Comparison of ENCODE assay signal across 20 cellular contexts in genomic region chr19:18196511-18196845, GRCh38. TPM values are rescaled to one million over a fixed set of nuclear protein-coding genes. Genes with fewer than 3 reads are reported as not detected.
DNase-seq lines count a peak whose midpoint lies in the region; ATAC-seq and TF ChIP-seq lines count a peak whose summit lies in the region.
"Had no signal": no experiment of that assay in that cellular context is flagged by ENCODE, and none has a peak within 500 bp of the region (broad histone marks: within the 10 kb centered on the region; RNA-seq: fewer than 3 reads in every experiment).

No MANE protein-coding gene starts in this region.

- H3K4me3 ChIP-seq in osteoblast (ENCODE audit: insufficient read depth, low read length) = no peak overlapping the region
- no peak overlapping the region for H3K4me3 ChIP-seq in Caco-2 (ENCODE audit: low read depth, low read length)
- H3K4me3 ChIP-seq: A549, SJCRH30 had no signal

- CTCF ChIA-PET in Caco-2 (lab: Charles Lee) = no interaction called here

- peaks cover 19% of the 10 kb centered on the region for H3K4me1 ChIP-seq in osteoblast (ENCODE audit: insufficient read depth, low read length)
- peaks cover 4% of the 10 kb centered on the region; the same call in 1 of the 2 replicates for H3K4me1 ChIP-seq in Caco-2
- H3K4me1 ChIP-seq: SJCRH30 had no signal

- no peaks in the 10 kb centered on the region for H3K9me3 Mint-ChIP-seq in activated naive CD8-positive, alpha-beta T cell treated with anti-CD3 and anti-CD28 coated beads, Interleukin-2, amount 10 ng/mL, durations not matched to agents 7 days and 5 days
- H3K9me3 Mint-ChIP-seq in activated naive CD8-positive, alpha-beta T cell treated with anti-CD3 and anti-CD28 coated beads for 36 hours = no peaks in the 10 kb centered on the region
- no peaks in the 10 kb centered on the region for H3K9me3 Mint-ChIP-seq in activated T-helper 2 cell treated with anti-CD3 and anti-CD28 coated beads, Interferon-gamma antibody, Interleukin-2, Interleukin-4, amounts not matched to agents 10 μg/mL and 5 μg/mL and 100 μg/mL, durations not matched to agents 14 hours and 24 hours and 36 hours
- H3K9me3 Mint-ChIP-seq in natural killer cell (no peaks in the 10 kb centered on the region), Caco-2 (ENCODE audit: unreplicated experiment) (no peaks in the 10 kb centered on the region)
- H3K9me3 Mint-ChIP-seq: CD14-positive monocyte, H9 had no signal

- BruUV-seq in Caco-2 (replicated peaks; lab: Mats Ljungman, UMichigan) = no TSS peak

- no peak for DNase-seq in activated naive CD8-positive, alpha-beta T cell treated with anti-CD3 and anti-CD28 coated beads, Interleukin-2, amount 10 ng/mL, durations not matched to agents 7 days and 5 days
- DNase-seq in activated naive CD8-positive, alpha-beta T cell treated with anti-CD3 and anti-CD28 coated beads for 36 hours = no peak
- no peak for DNase-seq in activated T-helper 2 cell treated with anti-CD3 and anti-CD28 coated beads, Interferon-gamma antibody, Interleukin-2, Interleukin-4, amounts not matched to agents 10 μg/mL and 5 μg/mL and 100 μg/mL, durations not matched to agents 14 hours and 24 hours and 36 hours (ENCODE audit: low spot score)
- no peak for DNase-seq in natural killer cell
- no peak for DNase-seq in D341Med (ENCODE audit: low spot score)
- DNase-seq in osteoblast (ENCODE audit: insufficient read length, low spot score, missing footprints) = no peak
- no peak for DNase-seq in Caco-2
- DNase-seq in NAMALWA (ENCODE audit: low spot score) = no peak
- DNase-seq: Calu3, DMS79, H9, MV-4-11, NCI-H1417 treated with DMSO at 0.1 percent for 48 hours, NCI-H2029, NCI-H2171, NCI-H748 treated with DMSO at 0.1 percent for 48 hours, PC-3, SJCRH30 had no signal

- TF ChIP-seq CTCF in natural killer cell (IDR thresholded peaks at IDR 0.05) = no peak
- no peak for TF ChIP-seq CTCF in osteoblast (IDR thresholded peaks at IDR 0.05; ENCODE audit: extremely low read depth, low read depth, low read length)
- TF ChIP-seq CTCF in Caco-2 (IDR thresholded peaks at IDR 0.05; ENCODE audit: insufficient read depth in 1 of 2, low read depth in 1 of 2, low read length in 1 of 2, severe bottlenecking in 1 of 2, unreplicated experiment in 1 of 2) = no peak

- no peaks in the 10 kb centered on the region for H3K27me3 Mint-ChIP-seq in activated naive CD8-positive, alpha-beta T cell treated with anti-CD3 and anti-CD28 coated beads, Interleukin-2, amount 10 ng/mL, durations not matched to agents 7 days and 5 days
- H3K27me3 Mint-ChIP-seq in activated naive CD8-positive, alpha-beta T cell treated with anti-CD3 and anti-CD28 coated beads for 36 hours = peaks cover 4% of the 10 kb centered on the region
- H3K27me3 Mint-ChIP-seq in activated T-helper 2 cell treated with anti-CD3 and anti-CD28 coated beads, Interferon-gamma antibody, Interleukin-2, Interleukin-4, amounts not matched to agents 10 μg/mL and 5 μg/mL and 100 μg/mL, durations not matched to agents 14 hours and 24 hours and 36 hours (ENCODE audit: low read depth) = no peaks in the 10 kb centered on the region
- no peaks in the 10 kb centered on the region for H3K27me3 Mint-ChIP-seq in natural killer cell (ENCODE audit: low read depth in 2 of 2)
- H3K27me3 Mint-ChIP-seq in Caco-2 (ENCODE audit: insufficient read depth, unreplicated experiment) = no peaks in the 10 kb centered on the region

- no peak overlapping the region for H3K27ac Mint-ChIP-seq in activated naive CD8-positive, alpha-beta T cell treated with anti-CD3 and anti-CD28 coated beads, Interleukin-2, amount 10 ng/mL, durations not matched to agents 7 days and 5 days
- H3K27ac Mint-ChIP-seq in activated naive CD8-positive, alpha-beta T cell treated with anti-CD3 and anti-CD28 coated beads for 36 hours = no peak overlapping the region
- H3K27ac Mint-ChIP-seq in activated T-helper 2 cell treated with anti-CD3 and anti-CD28 coated beads, Interferon-gamma antibody, Interleukin-2, Interleukin-4, amounts not matched to agents 10 μg/mL and 5 μg/mL and 100 μg/mL, durations not matched to agents 14 hours and 24 hours and 36 hours = no peak overlapping the region
- no peak overlapping the region for H3K27ac Mint-ChIP-seq in natural killer cell
- no peak overlapping the region for H3K27ac Mint-ChIP-seq in Caco-2 (ENCODE audit: unreplicated experiment)
- H3K27ac Mint-ChIP-seq: H9 had no signal

- H4K20me1 ChIP-seq in osteoblast (ENCODE audit: insufficient read depth, low read length) = no peaks in the 10 kb centered on the region

- H2AFZ ChIP-seq in osteoblast (ENCODE audit: low read length) = no peak overlapping the region

- H3K79me2 ChIP-seq in osteoblast (ENCODE audit: insufficient read depth, low read length) = peaks cover 3% of the 10 kb centered on the region

- intact Hi-C loops in activated T-helper 2 cell treated with anti-CD3 and anti-CD28 coated beads, Interferon-gamma antibody, Interleukin-2, Interleukin-4, amounts not matched to agents 10 μg/mL and 5 μg/mL and 100 μg/mL, durations not matched to agents 14 hours and 24 hours and 36 hours (cut with micrococcal nuclease) = no loop called here
- intact Hi-C loops in natural killer cell (cut with micrococcal nuclease) (no loop called here), Caco-2 (cut with micrococcal nuclease; ENCODE audit: unreplicated experiment) (no loop called here)

- peaks cover 16% of the 10 kb centered on the region for H3K4me1 Mint-ChIP-seq in activated naive CD8-positive, alpha-beta T cell treated with anti-CD3 and anti-CD28 coated beads, Interleukin-2, amount 10 ng/mL, durations not matched to agents 7 days and 5 days
- peaks cover 17% of the 10 kb centered on the region for H3K4me1 Mint-ChIP-seq in activated naive CD8-positive, alpha-beta T cell treated with anti-CD3 and anti-CD28 coated beads for 36 hours
- H3K4me1 Mint-ChIP-seq in activated T-helper 2 cell treated with anti-CD3 and anti-CD28 coated beads, Interferon-gamma antibody, Interleukin-2, Interleukin-4, amounts not matched to agents 10 μg/mL and 5 μg/mL and 100 μg/mL, durations not matched to agents 14 hours and 24 hours and 36 hours (ENCODE audit: low read depth) = peaks cover 18% of the 10 kb centered on the region
- H3K4me1 Mint-ChIP-seq in natural killer cell (peaks cover 26 to 32% of the 10 kb centered on the region in 2 donors), Caco-2 (ENCODE audit: low read depth, unreplicated experiment) (no peaks in the 10 kb centered on the region)

- ATAC-seq in activated naive CD8-positive, alpha-beta T cell treated with anti-CD3 and anti-CD28 coated beads, Interleukin-2, amount 10 ng/mL, durations not matched to agents 7 days and 5 days (ENCODE audit: low read depth) = no peak
- no peak for ATAC-seq in natural killer cell
- ATAC-seq: A549, PC-3 had no signal

- H3K36me3 ChIP-seq in osteoblast (ENCODE audit: insufficient read depth, low read length) = peaks cover 18% of the 10 kb centered on the region
- H3K36me3 ChIP-seq in Caco-2 (ENCODE audit: control insufficient read depth, insufficient read depth, low read length) = no peaks in the 10 kb centered on the region; the same call in 1 of the 2 replicates
- H3K36me3 ChIP-seq: SJCRH30 had no signal

- H3K27me3 ChIP-seq in osteoblast (ENCODE audit: insufficient read depth, low read length) = no peaks in the 10 kb centered on the region
- H3K27me3 ChIP-seq in Caco-2 (replicated peaks; ENCODE audit: control insufficient read depth, insufficient read depth, low read length) = no peaks in the 10 kb centered on the region
- H3K27me3 ChIP-seq: SJCRH30 had no signal

- no peak overlapping the region for H3K4me2 ChIP-seq in osteoblast (ENCODE audit: insufficient read depth, low read length)
- H3K4me2 ChIP-seq: A549 had no signal

- POLR2A ChIA-PET in activated naive CD8-positive, alpha-beta T cell treated with anti-CD3 and anti-CD28 coated beads, Interleukin-2, amount 10 ng/mL, durations not matched to agents 7 days and 5 days (lab: Charles Lee) = no interaction called here
- POLR2A ChIA-PET in Caco-2 (lab: Charles Lee) = no interaction called here

- no peaks in the 10 kb centered on the region for H3K9me3 ChIP-seq in osteoblast (ENCODE audit: low read depth, low read length)
- H3K9me3 ChIP-seq in Caco-2 = no peaks in the 10 kb centered on the region
- H3K9me3 ChIP-seq: A549, SJCRH30 had no signal

- H3K36me3 Mint-ChIP-seq in activated naive CD8-positive, alpha-beta T cell treated with anti-CD3 and anti-CD28 coated beads, Interleukin-2, amount 10 ng/mL, durations not matched to agents 7 days and 5 days = peaks cover 7% of the 10 kb centered on the region
- H3K36me3 Mint-ChIP-seq in activated naive CD8-positive, alpha-beta T cell treated with anti-CD3 and anti-CD28 coated beads for 36 hours = peaks cover 10% of the 10 kb centered on the region
- H3K36me3 Mint-ChIP-seq in activated T-helper 2 cell treated with anti-CD3 and anti-CD28 coated beads, Interferon-gamma antibody, Interleukin-2, Interleukin-4, amounts not matched to agents 10 μg/mL and 5 μg/mL and 100 μg/mL, durations not matched to agents 14 hours and 24 hours and 36 hours (ENCODE audit: low read depth) = peaks cover 9% of the 10 kb centered on the region
- H3K36me3 Mint-ChIP-seq in natural killer cell (no peaks in the 10 kb centered on the region), Caco-2 (ENCODE audit: insufficient read depth, unreplicated experiment) (peaks cover 19% of the 10 kb centered on the region)

- H3K27ac ChIP-seq in osteoblast (ENCODE audit: low read depth, low read length) = no peak overlapping the region
- H3K27ac ChIP-seq: A549, SJCRH30 had no signal

- peak overlapping the region; percentile 10 for H3K4me3 Mint-ChIP-seq in activated naive CD8-positive, alpha-beta T cell treated with anti-CD3 and anti-CD28 coated beads, Interleukin-2, amount 10 ng/mL, durations not matched to agents 7 days and 5 days
- no peak overlapping the region for H3K4me3 Mint-ChIP-seq in activated naive CD8-positive, alpha-beta T cell treated with anti-CD3 and anti-CD28 coated beads for 36 hours
- H3K4me3 Mint-ChIP-seq in activated T-helper 2 cell treated with anti-CD3 and anti-CD28 coated beads, Interferon-gamma antibody, Interleukin-2, Interleukin-4, amounts not matched to agents 10 μg/mL and 5 μg/mL and 100 μg/mL, durations not matched to agents 14 hours and 24 hours and 36 hours (ENCODE audit: low read depth) = peak overlapping the region; percentile 21
- H3K4me3 Mint-ChIP-seq in natural killer cell (peak overlapping the region; percentile 50), Caco-2 (ENCODE audit: unreplicated experiment) (no peak overlapping the region)
- H3K4me3 Mint-ChIP-seq: CD14-positive monocyte, H9 had no signal

RNA-seq across cellular contexts. Expression of gene MPV17L2, which starts 3.5 kb away (rescaled TPM):
- total RNA-seq in activated naive CD8-positive, alpha-beta T cell treated with anti-CD3 and anti-CD28 coated beads, Interleukin-2, amount 10 ng/mL, durations not matched to agents 7 days and 5 days = 1 to 10 TPM; 5.8 to 6.5 TPM
- 10 to 100 TPM; 15.2 to 16.7 TPM for total RNA-seq in activated naive CD8-positive, alpha-beta T cell treated with anti-CD3 and anti-CD28 coated beads for 36 hours
- 14.5 and 14.8 TPM in 2 replicates for total RNA-seq in activated T-helper 2 cell treated with anti-CD3 and anti-CD28 coated beads, Interferon-gamma antibody, Interleukin-2, Interleukin-4, amounts not matched to agents 10 μg/mL and 5 μg/mL and 100 μg/mL, durations not matched to agents 14 hours and 24 hours and 36 hours
- 1 to 10 TPM; 4.1 to 5.6 (median 4.5) TPM for total RNA-seq in natural killer cell
- total RNA-seq in osteoblast = 8.3 and 9.4 TPM in 2 replicates
- total RNA-seq in Caco-2 (2022) = 14.1 and 16.6 TPM in 2 replicates

RNA-seq across cellular contexts. Expression of gene RAB3A, which starts 7.4 kb away (rescaled TPM):
- total RNA-seq in activated naive CD8-positive, alpha-beta T cell treated with anti-CD3 and anti-CD28 coated beads, Interleukin-2, amount 10 ng/mL, durations not matched to agents 7 days and 5 days = 1 to 10 TPM; 3.0 to 6.1 TPM
- total RNA-seq in activated naive CD8-positive, alpha-beta T cell treated with anti-CD3 and anti-CD28 coated beads for 36 hours = 1 to 10 TPM; 3.2 to 3.9 TPM
- total RNA-seq in activated T-helper 2 cell treated with anti-CD3 and anti-CD28 coated beads, Interferon-gamma antibody, Interleukin-2, Interleukin-4, amounts not matched to agents 10 μg/mL and 5 μg/mL and 100 μg/mL, durations not matched to agents 14 hours and 24 hours and 36 hours = 6.3 and 7.4 TPM in 2 replicates
- 1 to 10 TPM; 5.2 to 7.8 (median 7.6) TPM for total RNA-seq in natural killer cell
- 0.72 and 1.8 TPM in 2 replicates for total RNA-seq in osteoblast
- 2.3 and 3.9 TPM in 2 replicates for total RNA-seq in Caco-2 (2022)

RNA-seq across cellular contexts. Expression of gene IFI30, which starts 22.9 kb away (rescaled TPM):
- total RNA-seq in activated naive CD8-positive, alpha-beta T cell treated with anti-CD3 and anti-CD28 coated beads, Interleukin-2, amount 10 ng/mL, durations not matched to agents 7 days and 5 days = 10 to 100 TPM; 78.8 to 80.8 TPM
- total RNA-seq in activated naive CD8-positive, alpha-beta T cell treated with anti-CD3 and anti-CD28 coated beads for 36 hours = 10 to 100 TPM; 24.7 to 28.1 TPM
- total RNA-seq in activated T-helper 2 cell treated with anti-CD3 and anti-CD28 coated beads, Interferon-gamma antibody, Interleukin-2, Interleukin-4, amounts not matched to agents 10 μg/mL and 5 μg/mL and 100 μg/mL, durations not matched to agents 14 hours and 24 hours and 36 hours = 37.0 and 41.2 TPM in 2 replicates
- total RNA-seq in natural killer cell (100 to 1,000 TPM in 1 of 3 donors, 10 to 100 TPM in 2; 38.2 to 109 (median 89.5) TPM), osteoblast (110 and 126 TPM in 2 replicates), Caco-2 (2022) (38.3 and 39.6 TPM in 2 replicates)

RNA-seq across cellular contexts. Expression of gene PDE4C, which starts 29.8 kb away (rescaled TPM):
- total RNA-seq in activated naive CD8-positive, alpha-beta T cell treated with anti-CD3 and anti-CD28 coated beads, Interleukin-2, amount 10 ng/mL, durations not matched to agents 7 days and 5 days = under 1 TPM in 1 of 2 experiments, not detected in 1; 0.65 TPM
- total RNA-seq in activated naive CD8-positive, alpha-beta T cell treated with anti-CD3 and anti-CD28 coated beads for 36 hours = not detected
- 0.14 TPM in 2 replicates for total RNA-seq in activated T-helper 2 cell treated with anti-CD3 and anti-CD28 coated beads, Interferon-gamma antibody, Interleukin-2, Interleukin-4, amounts not matched to agents 10 μg/mL and 5 μg/mL and 100 μg/mL, durations not matched to agents 14 hours and 24 hours and 36 hours
- total RNA-seq in natural killer cell = not detected
- under 0.01 TPM in 1 of 2 replicates, not detected in the other for total RNA-seq in osteoblast
- 0.36 and 0.46 TPM in 2 replicates for total RNA-seq in Caco-2 (2022)

RNA-seq across cellular contexts. Expression of gene PIK3R2, which starts 43.5 kb away (rescaled TPM):
- 10 to 100 TPM; 11.4 to 12.9 TPM for total RNA-seq in activated naive CD8-positive, alpha-beta T cell treated with anti-CD3 and anti-CD28 coated beads, Interleukin-2, amount 10 ng/mL, durations not matched to agents 7 days and 5 days
- total RNA-seq in activated naive CD8-positive, alpha-beta T cell treated with anti-CD3 and anti-CD28 coated beads for 36 hours = 10 to 100 TPM; 18.5 to 21.1 TPM
- 19.4 and 21.4 TPM in 2 replicates for total RNA-seq in activated T-helper 2 cell treated with anti-CD3 and anti-CD28 coated beads, Interferon-gamma antibody, Interleukin-2, Interleukin-4, amounts not matched to agents 10 μg/mL and 5 μg/mL and 100 μg/mL, durations not matched to agents 14 hours and 24 hours and 36 hours
- 10 to 100 TPM; 12.3 to 26.4 (median 16.0) TPM for total RNA-seq in natural killer cell
- total RNA-seq in osteoblast = 25.7 and 28.0 TPM in 2 replicates
- 34.3 and 37.8 TPM in 2 replicates for total RNA-seq in Caco-2 (2022)

Comparison
In these comparisons a context has a peak if more than half of its experiments do, and no peak if none do; other contexts are left out.
1. H3K4me3 Mint-ChIP-seq: peak in activated naive CD8-positive, alpha-beta T cell treated with anti-CD3 and anti-CD28 coated beads, Interleukin-2, amount 10 ng/mL, durations not matched to agents 7 days and 5 days (single experiment), activated T-helper 2 cell treated with anti-CD3 and anti-CD28 coated beads, Interferon-gamma antibody, Interleukin-2, Interleukin-4, amounts not matched to agents 10 μg/mL and 5 μg/mL and 100 μg/mL, durations not matched to agents 14 hours and 24 hours and 36 hours (single experiment) and natural killer cell (single experiment); none in activated naive CD8-positive, alpha-beta T cell treated with anti-CD3 and anti-CD28 coated beads for 36 hours (single experiment) and Caco-2 (single experiment).